Comparison of ENCODE assay signal across 1 cellular context in genomic region chr17:82205720-82206508, GRCh38.
TF ChIP-seq lines count a peak whose summit lies in the region.

No MANE protein-coding gene starts in this region.

TF ChIP-seq in K562, 482 proteins besides CTCF, POLR2A, EP300 and RAD21 (continued from another document and continues in another):
- TF ChIP-seq CTCFL (IDR thresholded peaks at IDR 0.05; ENCODE audit: borderline replicate concordance, insufficient read depth, low read depth, low read length, poor library complexity, severe bottlenecking) (no peak), ZNF668 (CRISPR knock-in tag; IDR thresholded peaks at IDR 0.05) (0 out of 2 replicates have a peak, but pooled peaks have one; percentile 71), ZNF263 (CRISPR knock-in tag; IDR thresholded peaks at IDR 0.05; ENCODE audit: borderline replicate concordance) (peak; percentile 38; the same call in 1 of the 2 replicates), MED1 (CRISPR knock-in tag; IDR thresholded peaks at IDR 0.05; ENCODE audit: borderline replicate concordance) (no peak), MTA2 (IDR thresholded peaks at IDR 0.05; ENCODE audit: low read depth) (no peak), ZBTB11 (CRISPR knock-in tag; IDR thresholded peaks at IDR 0.05) (peak in 1 of 3 experiments; percentile 77; a peak in 2 of 6 replicates), SETDB1 (IDR thresholded peaks at IDR 0.05; ENCODE audit: low read length) (no peak), SMAD4 (CRISPR knock-in tag; conservative IDR thresholded peaks at IDR 0.05) (peak; percentile 49), ZNF436 (CRISPR knock-in tag; IDR thresholded peaks at IDR 0.05) (no peak), MTA1 (IDR thresholded peaks at IDR 0.05; ENCODE audit: borderline replicate concordance) (no peak), ZFX (CRISPR knock-in tag; IDR thresholded peaks at IDR 0.05) (peak; percentile 92), FOXK2 (conservative IDR thresholded peaks at IDR 0.05 in 1 of 2, IDR thresholded peaks at IDR 0.05 in 1 of 2; ENCODE audit: low read depth in 2 of 2) (peak in 1 of 2 experiments; percentile 59; a peak in 1 of 4 replicates), HMBOX1 (IDR thresholded peaks at IDR 0.05) (no peak), OTX1 (CRISPR knock-in tag; IDR thresholded peaks at IDR 0.05) (no peak), NFE2L1 (tag; IDR thresholded peaks at IDR 0.05; ENCODE audit: borderline replicate concordance, low read depth) (no peak), SNAPC5 (CRISPR knock-in tag; IDR thresholded peaks at IDR 0.05) (no peak), RBM34 (IDR thresholded peaks at IDR 0.05; ENCODE audit: borderline replicate concordance, insufficient read depth, low read length) (no peak), ZNF277 (CRISPR knock-in tag; IDR thresholded peaks at IDR 0.05; ENCODE audit: borderline replicate concordance) (no peak), FOXK1 (CRISPR knock-in tag; IDR thresholded peaks at IDR 0.05; ENCODE audit: borderline replicate concordance) (0 out of 2 replicates have a peak, but pooled peaks have one; percentile 59), NFIC (IDR thresholded peaks at IDR 0.05) (peak; percentile 19; the same call in 1 of the 2 replicates), ZKSCAN8 (CRISPR knock-in tag; IDR thresholded peaks at IDR 0.05) (no peak), ZNF511 (CRISPR knock-in tag; IDR thresholded peaks at IDR 0.05) (no peak), CGGBP1 (CRISPR knock-in tag; IDR thresholded peaks at IDR 0.05) (no peak), THRA (IDR thresholded peaks at IDR 0.05) (no peak), PHF8 (IDR thresholded peaks at IDR 0.05; ENCODE audit: borderline replicate concordance, low read length) (peak; percentile 55; the same call in 1 of the 2 replicates), L3MBTL2 (IDR thresholded peaks at IDR 0.05) (peak; percentile 55; the same call in 1 of the 2 replicates), BHLHE40 (IDR thresholded peaks at IDR 0.05; ENCODE audit: low read length) (no peak; the same call in 1 of the 2 replicates), SMC3 (conservative IDR thresholded peaks at IDR 0.05; ENCODE audit: insufficient read depth, low read depth, low read length) (peak; percentile 82), E2F6 (IDR thresholded peaks at IDR 0.05; ENCODE audit: borderline replicate concordance in 1 of 2, extremely low read depth in 1 of 2, insufficient read depth in 1 of 2, insufficient read length in 1 of 2, low read depth in 1 of 2, low read length in 1 of 2, poor library complexity in 1 of 2, severe bottlenecking in 1 of 2) (peak in 1 of 2 experiments; percentile 44), RBBP5 (IDR thresholded peaks at IDR 0.05; ENCODE audit: borderline replicate concordance, insufficient read depth, low read length, poor library complexity, severe bottlenecking) (no peak), ATF6 (CRISPR knock-in tag; IDR thresholded peaks at IDR 0.05) (no peak), KAT7 (CRISPR knock-in tag; IDR thresholded peaks at IDR 0.05; ENCODE audit: borderline replicate concordance) (no peak), RREB1 (CRISPR knock-in tag; IDR thresholded peaks at IDR 0.05) (peak; percentile 42; the same call in 1 of the 2 replicates), SP1 (CRISPR knock-in tag; IDR thresholded peaks at IDR 0.05) (peak; percentile 64; the same call in 1 of the 2 replicates), SUPT5H (IDR thresholded peaks at IDR 0.05) (peak; percentile 77), DEAF1 (CRISPR knock-in tag; IDR thresholded peaks at IDR 0.05) (0 out of 2 replicates have a peak, but pooled peaks have one; percentile 44)
